In genomic region chr10:33841678-33842077, GRCh38 we compare ENCODE assay signal across 7 cellular contexts.
"Had no signal": no experiment of that assay in that cellular context is flagged by ENCODE, and none has a peak within 500 bp of the region (broad histone marks: within the 10 kb centered on the region; RNA-seq: fewer than 3 reads in every experiment).

No MANE protein-coding gene starts in this region.

- H3K27ac ChIP-seq: HL-60 had no signal

- H3K4me3 Mint-ChIP-seq: IgD-negative memory B cell had no signal

- DNase-seq: IMR-90, KBM-7 had no signal

- H3K27ac Mint-ChIP-seq: IgD-negative memory B cell had no signal

- FAIRE-seq: HepG2, HTR-8/SVneo, K562 had no signal

- H3K4me3 ChIP-seq: K562 had no signal

- H3K4me1 Mint-ChIP-seq: IgD-negative memory B cell had no signal

- H3K27me3 Mint-ChIP-seq: IgD-negative memory B cell had no signal
